In genomic region chr1:35556494-35557117, GRCh38 we compare ENCODE assay signal across 1 cellular context.
TF ChIP-seq lines count a peak whose summit lies in the region.

No MANE protein-coding gene starts in this region.

TF ChIP-seq in HCT116, 20 proteins besides CTCF, POLR2A, EP300 and RAD21 (continued from another document):
- TF ChIP-seq, protein P1, sequence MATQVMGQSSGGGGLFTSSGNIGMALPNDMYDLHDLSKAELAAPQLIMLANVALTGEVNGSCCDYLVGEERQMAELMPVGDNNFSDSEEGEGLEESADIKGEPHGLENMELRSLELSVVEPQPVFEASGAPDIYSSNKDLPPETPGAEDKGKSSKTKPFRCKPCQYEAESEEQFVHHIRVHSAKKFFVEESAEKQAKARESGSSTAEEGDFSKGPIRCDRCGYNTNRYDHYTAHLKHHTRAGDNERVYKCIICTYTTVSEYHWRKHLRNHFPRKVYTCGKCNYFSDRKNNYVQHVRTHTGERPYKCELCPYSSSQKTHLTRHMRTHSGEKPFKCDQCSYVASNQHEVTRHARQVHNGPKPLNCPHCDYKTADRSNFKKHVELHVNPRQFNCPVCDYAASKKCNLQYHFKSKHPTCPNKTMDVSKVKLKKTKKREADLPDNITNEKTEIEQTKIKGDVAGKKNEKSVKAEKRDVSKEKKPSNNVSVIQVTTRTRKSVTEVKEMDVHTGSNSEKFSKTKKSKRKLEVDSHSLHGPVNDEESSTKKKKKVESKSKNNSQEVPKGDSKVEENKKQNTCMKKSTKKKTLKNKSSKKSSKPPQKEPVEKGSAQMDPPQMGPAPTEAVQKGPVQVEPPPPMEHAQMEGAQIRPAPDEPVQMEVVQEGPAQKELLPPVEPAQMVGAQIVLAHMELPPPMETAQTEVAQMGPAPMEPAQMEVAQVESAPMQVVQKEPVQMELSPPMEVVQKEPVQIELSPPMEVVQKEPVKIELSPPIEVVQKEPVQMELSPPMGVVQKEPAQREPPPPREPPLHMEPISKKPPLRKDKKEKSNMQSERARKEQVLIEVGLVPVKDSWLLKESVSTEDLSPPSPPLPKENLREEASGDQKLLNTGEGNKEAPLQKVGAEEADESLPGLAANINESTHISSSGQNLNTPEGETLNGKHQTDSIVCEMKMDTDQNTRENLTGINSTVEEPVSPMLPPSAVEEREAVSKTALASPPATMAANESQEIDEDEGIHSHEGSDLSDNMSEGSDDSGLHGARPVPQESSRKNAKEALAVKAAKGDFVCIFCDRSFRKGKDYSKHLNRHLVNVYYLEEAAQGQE (IDR thresholded peaks at IDR 0.05; ENCODE audit: low read depth), result no peak
- TF ChIP-seq FOSL1 (IDR thresholded peaks at IDR 0.05; ENCODE audit: low read depth) (no peak), EGR1 (IDR thresholded peaks at IDR 0.05; ENCODE audit: low read depth) (no peak), CBX3 (IDR thresholded peaks at IDR 0.05; ENCODE audit: low read depth) (no peak), SRF (IDR thresholded peaks at IDR 0.05; ENCODE audit: low read depth) (no peak), EZH2 (IDR thresholded peaks at IDR 0.05) (no peak), SIN3A (IDR thresholded peaks at IDR 0.05; ENCODE audit: low read depth) (no peak), JUND (IDR thresholded peaks at IDR 0.05) (no peak), POLR2AphosphoS5 (IDR thresholded peaks at IDR 0.05; ENCODE audit: low read depth, low read length) (no peak), ZBTB33 (IDR thresholded peaks at IDR 0.05; ENCODE audit: extremely low read depth, insufficient replicate concordance, low read length) (no peak), ELF1 (IDR thresholded peaks at IDR 0.05; ENCODE audit: borderline replicate concordance, low read depth) (no peak), ZNF274 (IDR thresholded peaks at IDR 0.05; ENCODE audit: low read depth, low read length) (no peak), YY1 (IDR thresholded peaks at IDR 0.05; ENCODE audit: extremely low read depth, insufficient replicate concordance, low read depth, low read length) (no peak), MAX (IDR thresholded peaks at IDR 0.05) (no peak)
- TF ChIP-seq, protein P2, sequence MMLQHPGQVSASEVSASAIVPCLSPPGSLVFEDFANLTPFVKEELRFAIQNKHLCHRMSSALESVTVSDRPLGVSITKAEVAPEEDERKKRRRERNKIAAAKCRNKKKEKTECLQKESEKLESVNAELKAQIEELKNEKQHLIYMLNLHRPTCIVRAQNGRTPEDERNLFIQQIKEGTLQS (IDR thresholded peaks at IDR 0.05), result no peak
